Comparison of ENCODE assay signal across 9 cellular contexts in the genomic region with DNA sequence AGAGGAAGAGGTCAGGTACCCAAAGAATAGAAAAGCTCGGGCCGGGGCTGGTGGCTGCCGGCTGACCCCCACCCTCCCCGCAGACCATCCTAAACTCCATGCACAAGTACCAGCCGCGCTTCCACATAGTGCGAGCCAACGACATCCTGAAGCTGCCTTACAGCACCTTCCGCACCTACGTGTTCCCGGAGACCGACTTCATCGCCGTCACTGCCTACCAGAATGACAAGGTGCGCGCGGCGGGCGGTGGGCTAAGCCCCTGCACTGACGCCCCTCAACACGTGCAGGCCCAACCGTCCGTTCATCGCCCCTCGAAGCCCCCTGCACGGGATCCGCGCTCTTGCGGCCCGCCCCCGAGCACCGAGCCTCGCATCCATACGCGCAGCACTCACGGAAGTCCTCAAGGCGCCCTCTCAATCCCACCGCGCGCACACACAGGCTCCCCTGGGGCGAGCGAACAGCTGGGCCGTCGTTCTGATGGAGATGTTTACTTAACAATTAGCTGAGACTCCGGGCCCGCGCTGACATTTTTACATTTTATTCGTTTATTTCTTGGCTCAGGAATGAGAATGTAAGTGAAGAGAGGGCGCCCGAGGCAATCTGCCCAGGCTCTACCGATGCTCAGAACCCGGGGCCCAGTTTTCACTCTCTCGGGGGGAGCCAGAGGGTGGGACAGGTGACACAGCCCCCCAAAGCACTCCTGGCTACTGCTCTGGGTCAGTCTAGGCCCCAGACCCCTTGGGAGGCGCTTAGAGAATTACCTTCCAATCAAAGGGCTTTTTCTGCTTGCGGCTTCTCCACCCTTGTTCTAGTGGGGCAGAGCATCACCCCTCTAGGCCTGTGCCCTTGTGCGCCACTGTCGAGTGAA. TPM values are rescaled to one million over a fixed set of nuclear protein-coding genes. Genes with fewer than 3 reads are reported as not detected.
DNase-seq lines count a peak whose midpoint lies in the region; ATAC-seq and TF ChIP-seq lines count a peak whose summit lies in the region.
"Had no signal": no experiment of that assay in that cellular context is flagged by ENCODE, and none has a peak within 500 bp of the region (broad histone marks: within the 10 kb centered on the region; RNA-seq: fewer than 3 reads in every experiment).

No MANE protein-coding gene starts in this region.

- TF ChIP-seq CTCF in HFF-Myc (IDR thresholded peaks at IDR 0.05; ENCODE audit: low read depth, low read length, missing control alignments) (no peak), Peyer's patch (IDR thresholded peaks at IDR 0.05) (no peak), fibroblast of villous mesenchyme (IDR thresholded peaks at IDR 0.05; ENCODE audit: insufficient read depth, low read depth, low read length) (no peak), GM13976 (IDR thresholded peaks at IDR 0.05; ENCODE audit: borderline replicate concordance, control extremely low read depth, extremely low read depth, insufficient read depth, missing control alignments) (no peak)

- no peaks in the 10 kb centered on the region for H3K9me3 Mint-ChIP-seq in stimulated activated effector memory CD8-positive, alpha-beta T cell treated with anti-CD3 and anti-CD28 coated beads, Interleukin-12 subunit alpha, Interleukin-12 subunit beta, amount 100 ng/mL, for 72 hours

- no peak overlapping the region for H3K27ac Mint-ChIP-seq in stimulated activated effector memory CD8-positive, alpha-beta T cell treated with anti-CD3 and anti-CD28 coated beads, Interleukin-12 subunit alpha, Interleukin-12 subunit beta, amount 100 ng/mL, for 72 hours

- H3K4me3 ChIP-seq in HFF-Myc (replicated peaks; ENCODE audit: low read depth, low read length) (peak overlapping the region; percentile 60), Peyer's patch (peak overlapping the region; percentile 8 to 41 (median 38)), fibroblast of villous mesenchyme (ENCODE audit: low read depth, low read length) (peak overlapping the region; percentile 74)

- peak overlapping the region; percentile 61 for H3K4me3 Mint-ChIP-seq in stimulated activated effector memory CD8-positive, alpha-beta T cell treated with anti-CD3 and anti-CD28 coated beads, Interleukin-12 subunit alpha, Interleukin-12 subunit beta, amount 100 ng/mL, for 72 hours

- no peaks in the 10 kb centered on the region for H3K9me3 ChIP-seq in Peyer's patch

- peaks cover 0 to 54% (median 24%) of the 10 kb centered on the region in 4 donors for H3K4me1 ChIP-seq in Peyer's patch

- H3K4me1 Mint-ChIP-seq in stimulated activated effector memory CD8-positive, alpha-beta T cell treated with anti-CD3 and anti-CD28 coated beads, Interleukin-12 subunit alpha, Interleukin-12 subunit beta, amount 100 ng/mL, for 72 hours = peaks cover 33% of the 10 kb centered on the region

- H3K36me3 ChIP-seq in Peyer's patch = no peaks in the 10 kb centered on the region

- TF ChIP-seq POLR2A in Peyer's patch (IDR thresholded peaks at IDR 0.05) = no peak

- ATAC-seq in stimulated activated effector memory CD8-positive, alpha-beta T cell treated with anti-CD3 and anti-CD28 coated beads, Interleukin-12 subunit alpha, Interleukin-12 subunit beta, amount 100 ng/mL, for 72 hours = peak; percentile 20
- no peak for ATAC-seq in GM18873 (IDR thresholded peaks at IDR 0.05; ENCODE audit: low FRiP score, unreplicated experiment)
- no peak for ATAC-seq in GM21390 (IDR thresholded peaks at IDR 0.05; ENCODE audit: unreplicated experiment)
- no peak for ATAC-seq in HG02759 (IDR thresholded peaks at IDR 0.05; ENCODE audit: unreplicated experiment)

- peak overlapping the region in 2 of 4 donors; percentile 71 to 77 for H3K27ac ChIP-seq in Peyer's patch
- H3K27ac ChIP-seq: parathyroid adenoma had no signal

- in situ Hi-C loops in GM13976 (cut with MboI; ENCODE audit: low sequenced_read_pairs, unreplicated experiment) = loop anchor here (25.0 kb wide), 1 partner anchor 434 kb away; no protein-coding TSS in a partner anchor

- DNase-seq in HFF-Myc (ENCODE audit: extremely low read depth, low read depth) (no peak), Peyer's patch (peak in 1 of 3 donors; percentile 54), fibroblast of villous mesenchyme (ENCODE audit: low read depth) (peak; percentile 63), GM13976 (ENCODE audit: low spot score) (no peak)
- peak in 1 of 2 donors; percentile 67 for DNase-seq in stimulated activated effector memory CD8-positive, alpha-beta T cell treated with anti-CD3 and anti-CD28 coated beads, Interleukin-12 subunit alpha, Interleukin-12 subunit beta, amount 100 ng/mL, for 72 hours (ENCODE audit: low spot score in 2 of 2)

- H3K27me3 ChIP-seq in Peyer's patch = peaks cover 0 to 56% of the 10 kb centered on the region in 2 donors

- no peaks in the 10 kb centered on the region for H3K36me3 Mint-ChIP-seq in stimulated activated effector memory CD8-positive, alpha-beta T cell treated with anti-CD3 and anti-CD28 coated beads, Interleukin-12 subunit alpha, Interleukin-12 subunit beta, amount 100 ng/mL, for 72 hours

RNA-seq across cellular contexts. Expression of a gene that starts 3.6 kb away (rescaled TPM):
- total RNA-seq in Peyer's patch (10 to 100 TPM in 1 of 4 donors, 1 to 10 TPM in 3; 2.3 to 31.4 (median 8.2) TPM), fibroblast of villous mesenchyme (12.5 and 21.3 TPM in 2 replicates)

RNA-seq across cellular contexts. Expression of a gene that starts 49.0 kb away (rescaled TPM):
- not detected for total RNA-seq in Peyer's patch
- total RNA-seq in fibroblast of villous mesenchyme = not detected in 2 replicates
